10 cellular contexts compared by ENCODE assay signal in the genomic region with DNA sequence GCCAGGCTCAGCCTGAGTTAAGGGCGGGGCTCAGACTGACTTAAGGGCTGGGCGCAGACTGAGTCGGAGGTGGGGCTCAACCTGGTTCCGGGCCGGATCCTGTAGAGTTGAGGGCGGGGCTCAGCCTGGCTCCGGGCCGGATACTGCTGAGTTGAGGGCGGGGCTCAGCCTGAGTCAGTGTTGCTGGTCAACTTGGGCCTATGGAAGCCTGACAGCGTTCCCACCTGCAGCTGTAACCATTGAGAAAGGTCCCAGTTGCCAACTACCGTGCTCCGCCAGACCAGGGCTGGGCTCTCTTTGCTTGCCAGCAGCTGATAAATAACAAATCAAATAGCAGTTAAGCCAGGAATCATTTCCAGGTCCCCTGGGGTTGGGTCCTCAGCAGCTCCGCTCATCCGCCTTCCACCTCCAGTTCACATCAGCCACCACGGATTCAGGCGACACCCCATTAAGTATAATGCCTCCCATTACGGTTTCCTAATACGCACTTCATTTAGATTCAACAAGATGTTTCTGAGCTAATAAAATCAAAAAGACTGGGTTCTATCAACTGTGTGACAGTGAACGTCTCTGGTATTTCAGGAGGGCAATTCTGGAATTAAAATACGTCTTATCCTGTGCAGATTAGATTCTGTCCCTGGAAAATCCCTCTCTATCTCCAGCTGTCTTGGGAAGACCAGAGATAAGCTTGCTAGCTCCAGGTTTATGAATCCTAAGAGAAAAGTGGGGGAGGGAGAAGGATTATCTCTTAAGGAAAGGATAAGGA. TPM values are rescaled to one million over a fixed set of nuclear protein-coding genes. Genes with fewer than 3 reads are reported as not detected.
A peak's percentile ranks its signal among the peaks of the same experiment; 100 is the strongest.
DNase-seq lines count a peak whose midpoint lies in the region; ATAC-seq and TF ChIP-seq lines count a peak whose summit lies in the region.
"Had no signal": no experiment of that assay in that cellular context is flagged by ENCODE, and none has a peak within 500 bp of the region (broad histone marks: within the 10 kb centered on the region; RNA-seq: fewer than 3 reads in every experiment).

No MANE protein-coding gene starts in this region.

- in situ Hi-C loops in GM13976 (cut with MboI; ENCODE audit: low sequenced_read_pairs, unreplicated experiment) = no loop called here

- DNase-seq in HPDE6-E6E7 (ENCODE audit: extremely low spot score) (peak; percentile 14), NT2/D1 (ENCODE audit: low read depth, low spot score) (peak; percentile 47), foreskin keratinocyte (peak in 1 of 2 donors; percentile 58), prostate gland (ENCODE audit: low spot score) (peak; percentile 66), GM13976 (ENCODE audit: low spot score) (no peak), uterus (no peak)
- DNase-seq: effector memory CD4-positive, alpha-beta T cell; SHP77 had no signal

- H3K27ac ChIP-seq in foreskin keratinocyte = no peak overlapping the region
- no peak overlapping the region for H3K27ac ChIP-seq in prostate gland
- no peak overlapping the region for H3K27ac ChIP-seq in uterus

- intact Hi-C loops in prostate gland (cut with DNase I) = no loop called here
- intact Hi-C loops in uterus (cut with DNase I; ENCODE audit: low total_unique reads) = no loop called here

- TF ChIP-seq CTCF in foreskin keratinocyte (conservative IDR thresholded peaks at IDR 0.05) (no peak), prostate gland (IDR thresholded peaks at IDR 0.05) (no peak), GM13976 (IDR thresholded peaks at IDR 0.05; ENCODE audit: borderline replicate concordance, control extremely low read depth, extremely low read depth, insufficient read depth, missing control alignments) (no peak), uterus (IDR thresholded peaks at IDR 0.05) (no peak)

- no peak overlapping the region for H3K9ac ChIP-seq in NT2/D1 (ENCODE audit: insufficient read length, low read depth)

- TF ChIP-seq POLR2A in prostate gland (IDR thresholded peaks at IDR 0.05) = no peak
- no peak for TF ChIP-seq POLR2A in uterus (IDR thresholded peaks at IDR 0.05)

- no peaks in the 10 kb centered on the region for H3K36me3 ChIP-seq in NT2/D1 (ENCODE audit: insufficient read depth, insufficient read length, low read length)
- H3K36me3 ChIP-seq in prostate gland = no peaks in the 10 kb centered on the region
- H3K36me3 ChIP-seq in uterus = no peaks in the 10 kb centered on the region

- 60% methylated on average over 20 of the region's 20 CpGs for WGBS in prostate gland

- peaks cover 37% of the 10 kb centered on the region for H3K4me1 ChIP-seq in NT2/D1 (ENCODE audit: insufficient read depth, insufficient read length)
- no peaks in the 10 kb centered on the region for H3K4me1 ChIP-seq in foreskin keratinocyte
- no peaks in the 10 kb centered on the region for H3K4me1 ChIP-seq in prostate gland (replicated peaks)
- H3K4me1 ChIP-seq in uterus = no peaks in the 10 kb centered on the region

- H3K9me3 ChIP-seq in NT2/D1 (ENCODE audit: insufficient read depth, low read length) (peaks cover 8% of the 10 kb centered on the region; the same call in 1 of the 2 replicates), prostate gland (no peaks in the 10 kb centered on the region), uterus (no peaks in the 10 kb centered on the region)

- H3K27me3 ChIP-seq in NT2/D1 (ENCODE audit: insufficient read depth, insufficient read length) (no peaks in the 10 kb centered on the region), foreskin keratinocyte (no peaks in the 10 kb centered on the region), prostate gland (replicated peaks; ENCODE audit: insufficient read depth) (no peaks in the 10 kb centered on the region), uterus (no peaks in the 10 kb centered on the region)

- H3K4me3 ChIP-seq in NT2/D1 (ENCODE audit: insufficient read length, low read depth) (no peak overlapping the region), prostate gland (no peak overlapping the region), uterus (no peak overlapping the region)

- peak; percentile 94 for ATAC-seq in foreskin keratinocyte
- ATAC-seq in GM21367 (IDR thresholded peaks at IDR 0.05; ENCODE audit: unreplicated experiment) = no peak
- no peak for ATAC-seq in GM19455 (IDR thresholded peaks at IDR 0.05; ENCODE audit: unreplicated experiment)

RNA-seq across cellular contexts. Expression of a gene that starts 7.3 kb away (rescaled TPM):
- total RNA-seq in foreskin keratinocyte (0.78 and 0.81 TPM in 2 replicates), prostate gland (under 1 TPM; 0.27 to 0.62 TPM), uterus (1 to 10 TPM in 3 of 4 donors, under 1 TPM in 1; 0.77 to 8.0 (median 2.1) TPM)
- polyA plus RNA-seq in foreskin keratinocyte = 0.47 and 0.57 TPM in 2 replicates

Comparison
In these comparisons a context has a peak if more than half of its experiments do, and no peak if none do; other contexts are left out.
1. DNase-seq: peak in HPDE6-E6E7 (single experiment), NT2/D1 (single experiment) and prostate gland (single experiment); none in GM13976 (single experiment) and uterus (0 of 2).